20 cellular contexts compared by ENCODE assay signal in genomic region chr5:133814152-133814551, GRCh38.
"Had no signal": no experiment of that assay in that cellular context is flagged by ENCODE, and none has a peak within 500 bp of the region (broad histone marks: within the 10 kb centered on the region; RNA-seq: fewer than 3 reads in every experiment).

No MANE protein-coding gene starts in this region.

- DNase-seq: activated B cell treated with CpG ODN at 0.5 μM for 24 hours; activated CD4-positive, alpha-beta memory T cell treated with anti-CD3 and anti-CD28 coated beads, Interleukin-2, amount 10 ng/mL, durations not matched to agents 7 days and 5 days; activated CD4-positive, alpha-beta T cell treated with anti-CD3 and anti-CD28 coated beads for 48 hours; activated CD8-positive, alpha-beta memory T cell treated with anti-CD3 and anti-CD28 coated beads, Interleukin-2, amount 10 ng/mL, durations not matched to agents 7 days and 5 days; activated naive CD4-positive, alpha-beta T cell treated with Interleukin-2 at 50 U/mL for 16 hours; activated naive CD8-positive, alpha-beta T cell treated with anti-CD3 and anti-CD28 coated beads, Interleukin-2, amount 50 U/mL, for 24 hours; anterior cingulate cortex; cerebellar nuclear complex; cortex of kidney; effector CD8-positive, alpha-beta T cell; gastrocnemius medialis; left ventricle myocardium inferior; mucosa of descending colon; naive B cell; stimulated activated CD4-positive, alpha-beta T cell treated with anti-CD3 and anti-CD28 coated beads, Interleukin-2, amount 100 ng/mL, for 48 hours; stimulated activated naive CD8-positive, alpha-beta T cell treated with anti-CD3 and anti-CD28 coated beads, Interleukin-15, amount 100 ng/mL, for 72 hours; T-cell; transverse colon; uterus had no signal

- H3K4me1 ChIP-seq: transverse colon, uterus had no signal

- H3K27ac ChIP-seq: left ventricle myocardium inferior, transverse colon, uterus had no signal

- ATAC-seq: activated CD8-positive, alpha-beta memory T cell treated with anti-CD3 and anti-CD28 coated beads, Interleukin-2, amount 10 ng/mL, durations not matched to agents 7 days and 5 days; activated naive CD8-positive, alpha-beta T cell treated with anti-CD3 and anti-CD28 coated beads, Interleukin-2, amount 50 U/mL, for 24 hours; gastrocnemius medialis; mucosa of descending colon; stimulated activated naive CD8-positive, alpha-beta T cell treated with anti-CD3 and anti-CD28 coated beads, Interleukin-15, amount 100 ng/mL, for 72 hours; T-cell had no signal

- H3K4me3 ChIP-seq: gastrocnemius medialis, left ventricle myocardium inferior, mucosa of descending colon, suprapubic skin, transverse colon, uterus had no signal

- H3K36me3 ChIP-seq: gastrocnemius medialis, left ventricle myocardium inferior, suprapubic skin, transverse colon, uterus had no signal

- H3K9me3 ChIP-seq: gastrocnemius medialis, left ventricle myocardium inferior, mucosa of descending colon, suprapubic skin, transverse colon, uterus had no signal
